ENCODE assay signal across 22 cellular contexts in the genomic region with DNA sequence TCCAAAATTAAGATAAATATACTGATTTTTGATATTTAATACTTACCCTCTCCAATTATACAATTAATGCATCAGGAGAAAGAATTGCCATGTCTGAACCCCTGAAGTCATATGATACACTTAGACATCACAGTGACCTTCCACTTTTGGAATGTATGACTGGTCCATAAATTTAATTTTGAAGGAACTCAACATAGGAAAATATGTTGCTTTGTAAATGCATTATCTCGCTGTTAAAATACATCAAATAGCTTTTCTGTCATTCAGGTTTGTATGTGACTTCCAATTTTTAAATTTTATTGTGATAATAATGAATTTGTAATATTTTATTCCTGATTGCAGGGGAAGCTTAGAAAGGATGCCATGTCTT.
A peak's percentile ranks its signal among the peaks of the same experiment; 100 is the strongest.
DNase-seq lines count a peak whose midpoint lies in the region; TF ChIP-seq lines count a peak whose summit lies in the region.
"Had no signal": no experiment of that assay in that cellular context is flagged by ENCODE, and none has a peak within 500 bp of the region (broad histone marks: within the 10 kb centered on the region; RNA-seq: fewer than 3 reads in every experiment).

No MANE protein-coding gene starts in this region.

- peak overlapping the region; percentile 80 for H3K27ac Mint-ChIP-seq in glutamatergic neuron (ENCODE audit: unreplicated experiment)
- H3K27ac Mint-ChIP-seq: GM23338; IgD-negative memory B cell; stimulated activated naive CD8-positive, alpha-beta T cell treated with anti-CD3 and anti-CD28 coated beads, Interleukin-15, amount 100 ng/mL, for 72 hours had no signal

- H3K79me2 ChIP-seq in ACC112 (ENCODE audit: control insufficient read depth, insufficient read depth, low read length, unreplicated experiment) (no peaks in the 10 kb centered on the region), Karpas-422 (ENCODE audit: low read length) (no peaks in the 10 kb centered on the region), PC-9 (ENCODE audit: low read depth) (no peaks in the 10 kb centered on the region)

- no peak overlapping the region for H3K9ac ChIP-seq in Karpas-422 (ENCODE audit: low read length)

- no peak overlapping the region for H3K4me2 ChIP-seq in Karpas-422 (ENCODE audit: low read depth, low read length, poor library complexity, severe bottlenecking)
- no peak overlapping the region for H3K4me2 ChIP-seq in PC-9
- H3K4me2 ChIP-seq: GM23338 had no signal

- CTCF ChIA-PET in PC-9 (lab: Charles Lee), result no interaction called here

- H3K9me3 ChIP-seq in Karpas-422 (ENCODE audit: low read length), result no peaks in the 10 kb centered on the region
- H3K9me3 ChIP-seq in PC-9 (ENCODE audit: insufficient read depth, low read depth), result no peaks in the 10 kb centered on the region
- H3K9me3 ChIP-seq: esophagus muscularis mucosa, uterus had no signal

- no peaks in the 10 kb centered on the region for H3K27me3 ChIP-seq in ACC112 (ENCODE audit: insufficient read depth, low read length)
- H3K27me3 ChIP-seq in Karpas-422 (ENCODE audit: low read length), result no peaks in the 10 kb centered on the region
- H3K27me3 ChIP-seq in brain microvascular endothelial cell (replicated peaks), result no peaks in the 10 kb centered on the region
- 0 out of 2 replicates have a peak, but pooled peaks cover under 1% of the 10 kb centered on the region for H3K27me3 ChIP-seq in PC-9 (ENCODE audit: insufficient read depth, low read depth)
- H3K27me3 ChIP-seq: esophagus muscularis mucosa, uterus had no signal

- H3K36me3 ChIP-seq in ACC112 (ENCODE audit: insufficient read depth, low read length) (no peaks in the 10 kb centered on the region), Karpas-422 (ENCODE audit: insufficient read depth, low read length) (no peaks in the 10 kb centered on the region), brain microvascular endothelial cell (replicated peaks) (no peaks in the 10 kb centered on the region), PC-9 (ENCODE audit: low read depth) (no peaks in the 10 kb centered on the region)
- H3K36me3 ChIP-seq: esophagus muscularis mucosa, uterus had no signal

- H3K36me3 Mint-ChIP-seq in glutamatergic neuron (ENCODE audit: unreplicated experiment), result no peaks in the 10 kb centered on the region

- H3K27me3 Mint-ChIP-seq in glutamatergic neuron (ENCODE audit: unreplicated experiment), result peaks cover 4% of the 10 kb centered on the region
- H3K27me3 Mint-ChIP-seq: IgD-negative memory B cell; stimulated activated naive CD8-positive, alpha-beta T cell treated with anti-CD3 and anti-CD28 coated beads, Interleukin-15, amount 100 ng/mL, for 72 hours had no signal

- H3K27ac ChIP-seq in ACC112 (ENCODE audit: low read depth, low read length), result peak overlapping the region; percentile 86
- H3K27ac ChIP-seq in Karpas-422 (ENCODE audit: low read length), result no peak overlapping the region
- peak overlapping the region; percentile 75 for H3K27ac ChIP-seq in brain microvascular endothelial cell
- H3K27ac ChIP-seq in PC-9, result no peak overlapping the region
- H3K27ac ChIP-seq: uterus had no signal

- intact Hi-C loops in PC-9 (cut with micrococcal nuclease; ENCODE audit: unreplicated experiment), result no loop called here

- TF ChIP-seq CTCF in brain microvascular endothelial cell (IDR thresholded peaks at IDR 0.05; ENCODE audit: low read depth, low read length, missing control alignments) (no peak), glutamatergic neuron (IDR thresholded peaks at IDR 0.05; ENCODE audit: partially characterized antibody, unreplicated experiment) (no peak), PC-9 (conservative IDR thresholded peaks at IDR 0.05) (no peak)

- H3K9me3 Mint-ChIP-seq in glutamatergic neuron (ENCODE audit: unreplicated experiment), result peaks cover 11% of the 10 kb centered on the region
- H3K9me3 Mint-ChIP-seq: GM23338; stimulated activated naive CD8-positive, alpha-beta T cell treated with anti-CD3 and anti-CD28 coated beads, Interleukin-15, amount 100 ng/mL, for 72 hours had no signal

- H3K4me3 ChIP-seq in ACC112 (ENCODE audit: low read depth, low read length), result no peak overlapping the region
- H3K4me3 ChIP-seq in Karpas-422 (ENCODE audit: low read length), result no peak overlapping the region
- no peak overlapping the region for H3K4me3 ChIP-seq in brain microvascular endothelial cell (ENCODE audit: low read depth, low read length)
- no peak overlapping the region for H3K4me3 ChIP-seq in PC-9
- H3K4me3 ChIP-seq: esophagus muscularis mucosa, GM12878, GM23338, uterus had no signal

- no peaks in the 10 kb centered on the region for H3F3A ChIP-seq in PC-9 (ENCODE audit: insufficient read depth, low read depth)

- H3K9me2 ChIP-seq in Karpas-422 (replicated peaks; ENCODE audit: insufficient read depth, low read length) (no peaks in the 10 kb centered on the region), PC-9 (ENCODE audit: insufficient read depth) (no peaks in the 10 kb centered on the region; the same call in 1 of the 2 replicates)

- DNase-seq in Karpas-422 (peak; percentile 17), brain microvascular endothelial cell (no peak), glutamatergic neuron (no peak), PC-9 (no peak), ACHN (no peak), NCI-H146 (lab: John Stamatoyannopoulos, UW) (no peak)
- no peak for DNase-seq in activated CD4-positive, CD25-positive, alpha-beta regulatory T cell treated with anti-CD3 and anti-CD28 coated beads, Interleukin-2, amount 50 U/mL, for 72 hours
- DNase-seq: activated CD4-positive, alpha-beta T cell treated with anti-CD3 and anti-CD28 coated beads for 48 hours; activated gamma-delta T cell; COR-L47; hypothalamus; left cardiac atrium; NCI-H2081; NCI-H524; retina; stimulated activated naive CD8-positive, alpha-beta T cell treated with anti-CD3 and anti-CD28 coated beads, Interleukin-15, amount 100 ng/mL, for 72 hours; uterus had no signal

- POLR2A ChIA-PET in PC-9 (lab: Charles Lee; ENCODE audit: unreplicated experiment), result no interaction called here

- in situ Hi-C loops in brain microvascular endothelial cell (cut with HindIII; ENCODE audit: low pct_ligation_motif_present, low sequenced_read_pairs) (no loop called here), ACHN (cut with HindIII; ENCODE audit: low pct_ligation_motif_present, low pct_unique_long_range_greater_than_20kb, low sequenced_read_pairs) (no loop called here)

- H2AFZ ChIP-seq in ACC112 (ENCODE audit: low read length, unreplicated experiment), result no peak overlapping the region
- H2AFZ ChIP-seq in Karpas-422 (ENCODE audit: low read length), result no peak overlapping the region
- H2AFZ ChIP-seq in PC-9, result no peak overlapping the region
- H2AFZ ChIP-seq: GM23338 had no signal

- H3K4me3 Mint-ChIP-seq in glutamatergic neuron (ENCODE audit: unreplicated experiment), result no peak overlapping the region
- H3K4me3 Mint-ChIP-seq: GM23338; IgD-negative memory B cell; stimulated activated naive CD8-positive, alpha-beta T cell treated with anti-CD3 and anti-CD28 coated beads, Interleukin-15, amount 100 ng/mL, for 72 hours had no signal

- H3K4me1 ChIP-seq in ACC112 (ENCODE audit: control insufficient read depth, insufficient read depth, low read length, unreplicated experiment) (peaks cover 64% of the 10 kb centered on the region), Karpas-422 (ENCODE audit: low read length) (no peaks in the 10 kb centered on the region), PC-9 (replicated peaks; ENCODE audit: insufficient read depth) (no peaks in the 10 kb centered on the region)
- H3K4me1 ChIP-seq: uterus had no signal

- BruUV-seq in PC-9 (replicated peaks; lab: Mats Ljungman, UMichigan), result no TSS peak

- peaks cover 46% of the 10 kb centered on the region for H3K4me1 Mint-ChIP-seq in glutamatergic neuron (ENCODE audit: low read depth, unreplicated experiment)
- H3K4me1 Mint-ChIP-seq: IgD-negative memory B cell; stimulated activated naive CD8-positive, alpha-beta T cell treated with anti-CD3 and anti-CD28 coated beads, Interleukin-15, amount 100 ng/mL, for 72 hours had no signal

- no peaks in the 10 kb centered on the region for H4K20me1 ChIP-seq in Karpas-422 (ENCODE audit: insufficient read depth, low read depth, low read length)
- no peaks in the 10 kb centered on the region for H4K20me1 ChIP-seq in PC-9 (ENCODE audit: insufficient read depth)

Comparison
In these comparisons a context has a peak if more than half of its experiments do, and no peak if none do; other contexts are left out.
1. H3K27ac ChIP-seq: peak in ACC112 (single experiment) and brain microvascular endothelial cell (single experiment); none in Karpas-422 (single experiment) and PC-9 (single experiment).